Comparison of ENCODE assay signal across 8 cellular contexts in the genomic region with DNA sequence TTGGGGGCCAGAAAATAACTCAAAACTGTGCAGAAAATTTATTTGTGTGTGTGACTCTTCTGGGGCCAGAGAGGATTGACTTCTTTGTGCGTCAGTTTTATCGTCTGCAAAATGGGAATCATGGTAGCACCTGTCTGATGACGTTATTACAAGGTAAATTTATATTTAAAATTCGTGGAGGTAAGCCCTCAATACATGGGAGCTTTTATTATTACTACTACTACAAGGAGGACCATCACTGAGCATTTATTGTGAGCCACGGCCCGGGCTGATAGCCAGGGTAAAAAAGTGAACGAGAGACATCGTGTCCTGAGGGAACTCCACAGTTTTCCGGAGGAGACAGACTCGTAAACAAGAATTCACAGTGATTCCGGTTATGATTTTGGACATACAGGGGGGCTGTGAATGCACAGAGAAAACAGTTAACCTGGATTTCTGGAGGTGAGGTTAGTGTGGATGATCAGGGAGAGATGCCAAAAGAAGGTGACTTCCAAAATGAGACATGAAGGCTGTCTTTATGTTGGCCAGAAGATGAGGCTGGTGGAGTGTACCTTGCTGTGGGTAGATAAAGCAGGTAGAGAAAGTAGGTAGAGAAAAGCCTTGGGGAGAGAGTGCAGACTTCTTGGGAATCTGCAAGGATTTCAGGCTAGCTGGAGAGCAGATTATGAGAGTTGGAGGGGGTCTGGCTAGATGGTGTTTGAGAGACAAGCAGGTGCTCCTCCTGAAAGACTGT. TPM values are rescaled to one million over a fixed set of nuclear protein-coding genes. Genes with fewer than 3 reads are reported as not detected.
DNase-seq lines count a peak whose midpoint lies in the region; ATAC-seq and TF ChIP-seq lines count a peak whose summit lies in the region.

No MANE protein-coding gene starts in this region.

- peaks cover 28% of the 10 kb centered on the region; the same call in 1 of the 2 replicates for H3K79me2 ChIP-seq in GM23248 (ENCODE audit: insufficient read depth)

- ATAC-seq in HG02571 (IDR thresholded peaks at IDR 0.05; ENCODE audit: unreplicated experiment), result no peak

- in situ Hi-C loops in GM23248 (cut with MboI), result no loop called here

- H3K9me3 ChIP-seq in GM23248 (ENCODE audit: low read depth) (no peaks in the 10 kb centered on the region), spleen (no peaks in the 10 kb centered on the region)

- H3K4me2 ChIP-seq in GM23248 (ENCODE audit: unreplicated experiment), result peak overlapping the region; percentile 79

- intact Hi-C loops in spleen (cut with DNase I; ENCODE audit: low total_unique reads), result no loop called here

- H3K27ac ChIP-seq in GM23248 (no peak overlapping the region), spleen (peak overlapping the region in 7 of 8 donors; percentile 68 to 81 (median 77))

- H3K36me3 ChIP-seq in GM23248 (ENCODE audit: low read depth) (no peaks in the 10 kb centered on the region), spleen (no peaks in the 10 kb centered on the region)

- H3K4me3 ChIP-seq in GM23248 (peak overlapping the region; percentile 81), WI38 (ENCODE audit: low read depth, low read length) (peak overlapping the region; percentile 72), iPS-11a (ENCODE audit: low read depth, low read length) (peak overlapping the region; percentile 74), spleen (peak overlapping the region; percentile 63 to 92 (median 70))

- TF ChIP-seq CTCF in WI38 (IDR thresholded peaks at IDR 0.05; ENCODE audit: low read depth, low read length) (no peak), spleen (IDR thresholded peaks at IDR 0.05 in 8 of 11, conservative IDR thresholded peaks at IDR 0.05 in 3 of 11) (no peak)

- H3K9ac ChIP-seq in GM23248, result peak overlapping the region; percentile 87

- no peaks in the 10 kb centered on the region for H4K20me1 ChIP-seq in GM23248 (ENCODE audit: insufficient read depth)

- H3K9me2 ChIP-seq in GM23248 (ENCODE audit: insufficient read depth), result no peaks in the 10 kb centered on the region

- WGBS in GM23248 (ENCODE audit: low coverage in 1 of 2, low lambda C conversion rate in 2 of 2, missing lambda C conversion rate in 2 of 2), 2 experiments, result 2 to 3% methylated on average over 11 of the region's 11 CpGs
- 33 to 47% (median 37%) methylated on average over 11 of the region's 11 CpGs for WGBS in spleen, 5 donors

- H3K4me1 ChIP-seq in GM23248 (ENCODE audit: insufficient read depth) (peaks cover 18% of the 10 kb centered on the region), spleen (peaks cover 0 to 37% (median 15%) of the 10 kb centered on the region in 6 donors)

- no peak for TF ChIP-seq POLR2A in spleen (IDR thresholded peaks at IDR 0.05)

- DNase-seq in GM23248 (peak; percentile 45), spleen (no peak), DMS153 (lab: John Stamatoyannopoulos, UW) (no peak), COLO668 (lab: John Stamatoyannopoulos, UW; ENCODE audit: unreplicated experiment) (no peak)
- no peak for DNase-seq in stimulated activated CD4-positive, alpha-beta T cell treated with anti-CD3 and anti-CD28 coated beads, Interleukin-2, amount 100 ng/mL, for 48 hours

- H3K27me3 ChIP-seq in GM23248 (replicated peaks; ENCODE audit: insufficient read depth), result no peaks in the 10 kb centered on the region
- H3K27me3 ChIP-seq in spleen (replicated peaks in 1 of 7), result no peaks in the 10 kb centered on the region

- peaks cover 31% of the 10 kb centered on the region for H3F3A ChIP-seq in GM23248 (ENCODE audit: insufficient read depth)

- H2AFZ ChIP-seq in GM23248, result peak overlapping the region; percentile 92

RNA-seq across cellular contexts. Expression of gene SERINC3, which starts 10.5 kb away (rescaled TPM):
- 105 and 141 TPM in 2 replicates for total RNA-seq in GM23248 (2014; rRNA removed; shearing (Covaris generic))
- polyA plus RNA-seq in GM23248 (2016; fragmentation: Nextera tagmentation; extraction: Ambion mirVana) (194 and 202 TPM in 2 replicates), spleen (10 to 100 TPM; 14.5 to 23.9 (median 20.8) TPM)
- 100 to 1,000 TPM in 2 of 7 donors, 10 to 100 TPM in 5; 73.2 to 117 (median 90.3) TPM for total RNA-seq in spleen

RNA-seq across cellular contexts. Expression of gene PKIG, which starts 50.0 kb away (rescaled TPM):
- 56.1 and 83.7 TPM in 2 replicates for total RNA-seq in GM23248 (2014; rRNA removed; shearing (Covaris generic))
- polyA plus RNA-seq in GM23248 (2016; fragmentation: Nextera tagmentation; extraction: Ambion mirVana) (44.0 and 46.0 TPM in 2 replicates), spleen (10 to 100 TPM; 64.6 to 82.1 (median 74.9) TPM)
- 10 to 100 TPM; 37.5 to 82.6 (median 47.6) TPM for total RNA-seq in spleen

RNA-seq across cellular contexts. Expression of gene TTPAL, which starts 56.7 kb away (rescaled TPM):
- total RNA-seq in GM23248 (2014; rRNA removed; shearing (Covaris generic)), result 9.2 and 11.8 TPM in 2 replicates
- polyA plus RNA-seq in GM23248 (2016; fragmentation: Nextera tagmentation; extraction: Ambion mirVana), result 19.6 and 21.4 TPM in 2 replicates
- 10 to 100 TPM; 11.1 to 16.3 (median 12.3) TPM for total RNA-seq in spleen
- polyA plus RNA-seq in spleen, result 1 to 10 TPM; 3.5 to 5.9 (median 3.7) TPM
